In the genomic region with DNA sequence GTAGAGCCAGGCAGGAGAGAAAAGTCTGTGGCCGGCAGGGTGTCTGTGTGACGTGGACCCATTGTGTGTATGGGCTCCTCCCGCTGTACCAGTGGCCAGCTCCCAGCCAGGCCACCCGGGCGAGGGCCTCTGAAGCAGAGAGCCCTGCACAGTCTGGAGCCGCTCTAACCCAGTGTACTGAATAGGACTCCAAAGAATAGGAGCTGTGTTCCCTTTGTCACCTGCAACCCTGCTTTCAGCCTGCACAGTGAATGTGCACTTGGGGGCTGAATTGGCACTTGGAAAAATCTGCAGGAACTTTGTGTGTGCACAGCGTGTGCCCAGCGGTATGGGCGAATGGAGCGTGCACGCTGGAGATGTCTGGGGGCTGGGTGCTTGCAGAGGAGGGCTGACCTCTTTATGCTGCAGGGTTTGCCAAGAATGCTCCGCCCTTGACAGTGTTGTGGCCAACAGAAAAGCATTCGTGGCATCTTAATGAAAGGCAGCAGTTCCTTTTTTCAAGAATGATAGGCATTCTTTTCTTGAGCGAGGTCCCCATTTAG, we compare ENCODE assay signal across 13 cellular contexts.
DNase-seq lines count a peak whose midpoint lies in the region; ATAC-seq, FAIRE-seq and TF ChIP-seq lines count a peak whose summit lies in the region.
"Had no signal": no experiment of that assay in that cellular context is flagged by ENCODE, and none has a peak within 500 bp of the region (broad histone marks: within the 10 kb centered on the region; RNA-seq: fewer than 3 reads in every experiment).

No MANE protein-coding gene starts in this region.

- intact Hi-C loops in activated CD4-positive, alpha-beta T cell treated with anti-CD3 and anti-CD28 coated beads for 36 hours (cut with DNase I, micrococcal nuclease) = no loop called here
- intact Hi-C loops in natural killer cell (cut with micrococcal nuclease) = no loop called here

- peak overlapping the region in 2 of 3 donors; percentile 7 to 45 for H3K4me3 ChIP-seq in skeletal muscle tissue (ENCODE audit: low read length in 3 of 3)
- H3K4me3 ChIP-seq: cardiac muscle cell had no signal

- CTCF ChIA-PET in activated CD4-positive, alpha-beta T cell treated with anti-CD3 and anti-CD28 coated beads for 36 hours (lab: Charles Lee) = no interaction called here

- H3K4me3 Mint-ChIP-seq in activated CD4-positive, alpha-beta T cell treated with anti-CD3 and anti-CD28 coated beads for 36 hours = no peak overlapping the region
- no peak overlapping the region for H3K4me3 Mint-ChIP-seq in natural killer cell
- H3K4me3 Mint-ChIP-seq: stimulated activated naive CD8-positive, alpha-beta T cell treated with anti-CD3 and anti-CD28 coated beads, Interleukin-15, Interleukin-2, amounts not matched to agents 100 ng/mL and 50 ng/mL, for 24 hours had no signal

- H3K27me3 ChIP-seq in skeletal muscle tissue (ENCODE audit: control insufficient read depth in 3 of 3, insufficient read depth in 3 of 3, low read length in 3 of 3) = no peaks in the 10 kb centered on the region
- H3K27me3 ChIP-seq: cardiac muscle cell had no signal

- H3K4me1 Mint-ChIP-seq in activated CD4-positive, alpha-beta T cell treated with anti-CD3 and anti-CD28 coated beads for 36 hours = no peaks in the 10 kb centered on the region
- no peaks in the 10 kb centered on the region for H3K4me1 Mint-ChIP-seq in natural killer cell

- POLR2A ChIA-PET in activated CD4-positive, alpha-beta T cell treated with anti-CD3 and anti-CD28 coated beads for 36 hours (lab: Charles Lee) = no interaction called here

- H3K9ac ChIP-seq in skeletal muscle tissue (ENCODE audit: low read depth in 1 of 3, low read length in 3 of 3) = no peak overlapping the region

- no peak overlapping the region for H3K27ac Mint-ChIP-seq in activated CD4-positive, alpha-beta T cell treated with anti-CD3 and anti-CD28 coated beads for 36 hours
- no peak overlapping the region for H3K27ac Mint-ChIP-seq in natural killer cell
- H3K27ac Mint-ChIP-seq: stimulated activated naive CD8-positive, alpha-beta T cell treated with anti-CD3 and anti-CD28 coated beads, Interleukin-15, Interleukin-2, amounts not matched to agents 100 ng/mL and 50 ng/mL, for 24 hours had no signal

- no peak for TF ChIP-seq CTCF in natural killer cell (IDR thresholded peaks at IDR 0.05)

- H3K36me3 Mint-ChIP-seq in activated CD4-positive, alpha-beta T cell treated with anti-CD3 and anti-CD28 coated beads for 36 hours (ENCODE audit: low read depth) = no peaks in the 10 kb centered on the region
- H3K36me3 Mint-ChIP-seq in natural killer cell = no peaks in the 10 kb centered on the region

- no peaks in the 10 kb centered on the region for H3K27me3 Mint-ChIP-seq in activated CD4-positive, alpha-beta T cell treated with anti-CD3 and anti-CD28 coated beads for 36 hours
- no peaks in the 10 kb centered on the region for H3K27me3 Mint-ChIP-seq in natural killer cell (ENCODE audit: low read depth in 2 of 2)
- H3K27me3 Mint-ChIP-seq: stimulated activated naive CD8-positive, alpha-beta T cell treated with anti-CD3 and anti-CD28 coated beads, Interleukin-15, Interleukin-2, amounts not matched to agents 100 ng/mL and 50 ng/mL, for 24 hours had no signal

- ATAC-seq in activated CD4-positive, alpha-beta T cell treated with anti-CD3 and anti-CD28 coated beads for 36 hours = no peak
- no peak for ATAC-seq in natural killer cell

- no peak for TF ChIP-seq POLR2A in GM12891 (IDR thresholded peaks at IDR 0.05; ENCODE audit: low read depth, low read length)

- FAIRE-seq in GM12891 (lab: Jason Lieb, UNC) = no peak

- H3K4me1 ChIP-seq in skeletal muscle tissue (ENCODE audit: control insufficient read depth in 3 of 3, insufficient read depth in 3 of 3, low read length in 3 of 3) = peaks cover 5 to 13% (median 6%) of the 10 kb centered on the region in 3 donors

- H3K27ac ChIP-seq in skeletal muscle tissue (ENCODE audit: low read depth, low read length) = no peak overlapping the region
- H3K27ac ChIP-seq: cardiac muscle cell had no signal

- H3K9me3 Mint-ChIP-seq in activated CD4-positive, alpha-beta T cell treated with anti-CD3 and anti-CD28 coated beads for 36 hours (ENCODE audit: low read depth) = no peaks in the 10 kb centered on the region
- no peaks in the 10 kb centered on the region for H3K9me3 Mint-ChIP-seq in natural killer cell
- H3K9me3 Mint-ChIP-seq: stimulated activated naive CD8-positive, alpha-beta T cell treated with anti-CD3 and anti-CD28 coated beads, Interleukin-15, Interleukin-2, amounts not matched to agents 100 ng/mL and 50 ng/mL, for 24 hours had no signal

- H3K36me3 ChIP-seq in skeletal muscle tissue (ENCODE audit: control insufficient read depth in 3 of 3, insufficient read depth in 3 of 3, low read length in 3 of 3) = no peaks in the 10 kb centered on the region
- H3K36me3 ChIP-seq: cardiac muscle cell had no signal

- DNase-seq in GM12891 (ENCODE audit: insufficient read length, low spot score) (no peak), cerebellar cortex (ENCODE audit: low spot score) (peak; percentile 11), inferior parietal cortex (ENCODE audit: extremely low spot score) (peak; percentile 57), NCI-H524 treated with DMSO at 0.1 percent for 48 hours (lab: John Stamatoyannopoulos, UW) (no peak), DMS 273 treated with DMSO at 0.1 percent for 48 hours (lab: John Stamatoyannopoulos, UW) (no peak), natural killer cell (no peak)
- no peak for DNase-seq in activated CD4-positive, alpha-beta T cell treated with anti-CD3 and anti-CD28 coated beads for 36 hours
- DNase-seq: activated T-cell treated with anti-CD3 and anti-CD28 coated beads, Interleukin-2, amount 50 U/mL, for 1 hour; DMS153; NCI-H187 treated with DMSO at 0.1 percent for 48 hours had no signal

- no peaks in the 10 kb centered on the region for H3K9me3 ChIP-seq in skeletal muscle tissue (ENCODE audit: control insufficient read depth in 3 of 3, low read length in 3 of 3)

TF ChIP-seq in GM12891, 5 proteins besides CTCF, POLR2A, EP300 and RAD21:
- TF ChIP-seq SPI1 (IDR thresholded peaks at IDR 0.05; ENCODE audit: low read depth, low read length) = 0 out of 2 replicates have a peak, but pooled peaks have one; percentile 1
- no peak for TF ChIP-seq POLR2AphosphoS5 (IDR thresholded peaks at IDR 0.05; ENCODE audit: low read depth, low read length)

Comparison
In these comparisons a context has a peak if more than half of its experiments do, and no peak if none do; other contexts are left out.
1. DNase-seq: peak in cerebellar cortex (single experiment) and inferior parietal cortex (single experiment); none in GM12891 (single experiment), NCI-H524 treated with DMSO at 0.1 percent for 48 hours (single experiment), activated CD4-positive, alpha-beta T cell treated with anti-CD3 and anti-CD28 coated beads for 36 hours (single experiment), DMS 273 treated with DMSO at 0.1 percent for 48 hours (single experiment) and natural killer cell (single experiment).